Comparison of ENCODE assay signal across 15 cellular contexts in the genomic region with DNA sequence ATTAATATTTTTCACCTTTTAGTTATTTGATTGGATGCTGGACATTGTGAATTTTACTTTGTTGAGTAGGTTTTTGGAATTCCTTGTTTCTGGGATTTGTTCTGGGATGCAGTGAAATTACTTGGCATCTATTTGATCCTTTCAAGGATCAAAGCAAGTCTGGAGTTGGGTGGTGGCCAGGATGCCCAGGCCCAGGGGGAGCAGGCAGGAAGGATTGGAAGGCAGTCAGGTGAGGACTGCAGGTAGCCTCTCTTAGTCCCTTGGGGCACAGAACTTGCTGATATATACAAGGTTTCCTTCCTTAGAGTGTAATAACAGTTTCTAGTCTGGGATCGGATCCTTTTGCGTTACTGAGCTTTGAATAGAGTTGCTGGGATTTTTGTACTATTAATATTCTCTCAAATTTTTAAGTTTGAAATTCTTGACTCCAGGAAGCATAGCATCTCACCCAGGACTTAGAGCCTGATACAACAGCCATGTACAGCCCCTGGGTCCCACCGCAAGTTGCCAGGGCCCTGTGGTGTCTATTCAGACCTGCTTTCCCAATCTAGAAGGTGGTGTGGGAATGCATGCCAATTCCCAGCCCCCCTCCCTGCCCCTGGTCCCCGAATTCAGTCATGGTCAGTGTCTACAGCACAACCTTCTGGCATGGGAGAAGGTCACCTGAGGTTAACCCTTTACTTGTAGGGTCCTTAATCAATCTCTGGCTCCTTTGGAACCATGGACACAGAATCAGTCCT. TPM values are rescaled to one million over a fixed set of nuclear protein-coding genes. Genes with fewer than 3 reads are reported as not detected.
DNase-seq lines count a peak whose midpoint lies in the region; ATAC-seq and TF ChIP-seq lines count a peak whose summit lies in the region.
"Had no signal": no experiment of that assay in that cellular context is flagged by ENCODE, and none has a peak within 500 bp of the region (broad histone marks: within the 10 kb centered on the region; RNA-seq: fewer than 3 reads in every experiment).

No MANE protein-coding gene starts in this region.

- no peaks in the 10 kb centered on the region for H3K9me3 ChIP-seq in BLaER1

- H3K4me2 ChIP-seq in BLaER1: peak overlapping the region; percentile 52; the same call in 1 of the 2 replicates
- H3K4me2 ChIP-seq: GM23338 had no signal

- H3K27me3 ChIP-seq in BLaER1: no peaks in the 10 kb centered on the region

- TF ChIP-seq CTCF in endothelial cell (IDR thresholded peaks at IDR 0.05; ENCODE audit: unreplicated experiment) (no peak), neural crest cell (conservative IDR thresholded peaks at IDR 0.05) (no peak)

- no peaks in the 10 kb centered on the region for H3K27me3 Mint-ChIP-seq in activated T-helper 17 cell treated with anti-CD3 and anti-CD28 coated beads, Interleukin-2, amount 50 U/mL, for 72 hours
- H3K27me3 Mint-ChIP-seq in endothelial cell (ENCODE audit: unreplicated experiment) (peaks cover 11% of the 10 kb centered on the region), neural crest cell (ENCODE audit: low read depth) (no peaks in the 10 kb centered on the region)
- H3K27me3 Mint-ChIP-seq: CD4-positive, alpha-beta T cell had no signal

- no peak overlapping the region for H3K4me3 Mint-ChIP-seq in activated T-helper 17 cell treated with anti-CD3 and anti-CD28 coated beads, Interleukin-2, amount 50 U/mL, for 72 hours
- no peak overlapping the region for H3K4me3 Mint-ChIP-seq in endothelial cell (ENCODE audit: unreplicated experiment)
- peak overlapping the region; percentile 12 for H3K4me3 Mint-ChIP-seq in neural crest cell
- H3K4me3 Mint-ChIP-seq: CD4-positive, alpha-beta T cell; GM23338 had no signal

- H3K9me3 Mint-ChIP-seq in activated T-helper 17 cell treated with anti-CD3 and anti-CD28 coated beads, Interleukin-2, amount 50 U/mL, for 72 hours: no peaks in the 10 kb centered on the region
- H3K9me3 Mint-ChIP-seq in endothelial cell (ENCODE audit: unreplicated experiment) (no peaks in the 10 kb centered on the region), neural crest cell (no peaks in the 10 kb centered on the region)
- H3K9me3 Mint-ChIP-seq: CD4-positive, alpha-beta T cell had no signal

- DNase-seq in endothelial cell (ENCODE audit: low spot score) (no peak), neural crest cell (ENCODE audit: low read depth, low spot score) (no peak), iPS-NIHi7 (ENCODE audit: extremely low spot score) (no peak), NCI-H1048 (lab: John Stamatoyannopoulos, UW) (no peak), NCI-H226 (no peak)
- DNase-seq: 8988T; AML-193; C1 segment of cervical spinal cord; Calu3; CD4-positive, alpha-beta T cell; DMS 273 treated with DMSO at 0.1 percent for 48 hours had no signal

- H3K4me3 ChIP-seq in BLaER1: no peak overlapping the region
- H3K4me3 ChIP-seq: GM23338 had no signal

- no peak overlapping the region for H3K27ac ChIP-seq in BLaER1

- H3K36me3 ChIP-seq in BLaER1: peaks cover 50% of the 10 kb centered on the region

- ATAC-seq in activated T-helper 17 cell treated with anti-CD3 and anti-CD28 coated beads, Interleukin-2, amount 50 U/mL, for 72 hours (replicated peaks): no peak
- no peak for ATAC-seq in GM18868 (IDR thresholded peaks at IDR 0.05; ENCODE audit: unreplicated experiment)
- ATAC-seq: GM23338 had no signal

- H3K4me1 ChIP-seq in BLaER1: peaks cover 44% of the 10 kb centered on the region

- H3K4me1 Mint-ChIP-seq in activated T-helper 17 cell treated with anti-CD3 and anti-CD28 coated beads, Interleukin-2, amount 50 U/mL, for 72 hours: peaks cover 9% of the 10 kb centered on the region
- H3K4me1 Mint-ChIP-seq in endothelial cell (ENCODE audit: unreplicated experiment) (peaks cover 19% of the 10 kb centered on the region), neural crest cell (peaks cover 34% of the 10 kb centered on the region)

- H4K20me1 ChIP-seq in BLaER1: peaks cover 85% of the 10 kb centered on the region

- H3K27ac Mint-ChIP-seq in activated T-helper 17 cell treated with anti-CD3 and anti-CD28 coated beads, Interleukin-2, amount 50 U/mL, for 72 hours: peak overlapping the region; percentile 69
- H3K27ac Mint-ChIP-seq in endothelial cell (ENCODE audit: unreplicated experiment): peak overlapping the region; percentile 7
- H3K27ac Mint-ChIP-seq in neural crest cell (ENCODE audit: unreplicated experiment): peak overlapping the region; percentile 76
- H3K27ac Mint-ChIP-seq: CD4-positive, alpha-beta T cell; GM23338 had no signal

- 0 out of 2 replicates have a peak overlapping the region, but pooled peaks have one; percentile 11 for H3K9ac ChIP-seq in BLaER1

- peaks cover 9% of the 10 kb centered on the region for H3K36me3 Mint-ChIP-seq in activated T-helper 17 cell treated with anti-CD3 and anti-CD28 coated beads, Interleukin-2, amount 50 U/mL, for 72 hours (ENCODE audit: low read depth)
- H3K36me3 Mint-ChIP-seq in endothelial cell (ENCODE audit: low read depth, unreplicated experiment) (peaks cover 14% of the 10 kb centered on the region), neural crest cell (ENCODE audit: low read depth) (peaks cover 11% of the 10 kb centered on the region)

RNA-seq across cellular contexts. Expression of a gene that starts 6.1 kb away (rescaled TPM):
- 10 to 100 TPM in 1 of 2 donors, 1 to 10 TPM in 1; 6.4 to 10.0 TPM for total RNA-seq in activated T-helper 17 cell treated with anti-CD3 and anti-CD28 coated beads, Interleukin-2, amount 50 U/mL, for 72 hours
- total RNA-seq in endothelial cell (ENCODE audit: unreplicated experiment) (28.8 TPM), neural crest cell (54.2 and 55.1 TPM in 2 replicates)

RNA-seq across cellular contexts. Expression of a gene that starts 37.6 kb away (rescaled TPM):
- total RNA-seq in activated T-helper 17 cell treated with anti-CD3 and anti-CD28 coated beads, Interleukin-2, amount 50 U/mL, for 72 hours: 1 to 10 TPM in 1 of 2 donors, under 1 TPM in 1; 0.43 to 1.5 TPM
- total RNA-seq in endothelial cell (ENCODE audit: unreplicated experiment) (8.1 TPM), neural crest cell (23.1 and 23.4 TPM in 2 replicates)

Comparison
In these comparisons a context has a peak if more than half of its experiments do, and no peak if none do; other contexts are left out.
1. H3K27ac Mint-ChIP-seq: peak in every context shown above with its lines; median percentile 76 in neural crest cell; 69 in activated T-helper 17 cell treated with anti-CD3 and anti-CD28 coated beads, Interleukin-2, amount 50 U/mL, for 72 hours; 7 in endothelial cell.